ENCODE assay signal across 17 cellular contexts in the genomic region with DNA sequence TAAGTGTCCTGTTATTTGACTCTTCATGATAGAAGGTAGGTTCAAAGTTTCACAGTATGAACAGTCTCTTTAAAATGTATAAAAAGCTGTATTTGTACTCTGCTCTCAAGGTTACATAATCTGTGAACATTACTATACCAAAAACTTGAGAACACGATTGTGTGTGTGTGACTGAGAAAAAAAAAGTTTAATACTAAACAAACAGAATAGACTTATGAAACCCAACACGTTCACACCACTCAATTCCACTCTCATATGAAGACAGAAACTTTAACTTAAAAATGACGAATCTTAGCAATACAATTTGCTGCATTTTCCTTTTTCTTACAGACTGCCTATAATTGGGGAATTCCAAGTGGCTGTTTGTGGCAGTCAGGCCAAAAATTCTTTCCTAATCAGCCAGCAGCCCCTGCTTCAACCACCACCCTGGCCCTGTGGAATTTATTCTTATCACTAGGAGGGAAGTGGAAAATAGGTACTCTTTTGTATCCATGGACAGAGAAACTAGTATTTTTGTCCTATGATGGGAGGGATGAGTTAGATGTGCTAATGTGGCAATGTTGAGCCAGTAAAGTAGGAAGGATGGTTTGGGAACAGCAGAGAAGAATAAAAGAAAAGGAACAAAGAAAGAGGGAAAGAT. TPM values are rescaled to one million over a fixed set of nuclear protein-coding genes. Genes with fewer than 3 reads are reported as not detected.
DNase-seq lines count a peak whose midpoint lies in the region; ATAC-seq and TF ChIP-seq lines count a peak whose summit lies in the region.
"Had no signal": no experiment of that assay in that cellular context is flagged by ENCODE, and none has a peak within 500 bp of the region (broad histone marks: within the 10 kb centered on the region; RNA-seq: fewer than 3 reads in every experiment).

No MANE protein-coding gene starts in this region.

- intact Hi-C loops in natural killer cell (cut with micrococcal nuclease), result no loop called here

- peak overlapping the region in 1 of 2 donors; percentile 48 for H3K27ac Mint-ChIP-seq in natural killer cell treated with Interleukin-12 subunit alpha and Interleukin-12 subunit beta and Interleukin-15 and Interleukin-18, amount 100 ng/mL, for 72 hours
- no peak overlapping the region for H3K27ac Mint-ChIP-seq in natural killer cell
- H3K27ac Mint-ChIP-seq: GM23338 had no signal

- H3K4me3 ChIP-seq in neuronal stem cell (ENCODE audit: low read length in 2 of 2), result no peak overlapping the region
- H3K4me3 ChIP-seq: GM23338, smooth muscle cell, uterus had no signal

- no peak for ATAC-seq in natural killer cell treated with Interleukin-12 subunit alpha and Interleukin-12 subunit beta and Interleukin-15 and Interleukin-18, amount 100 ng/mL, for 72 hours
- no peak for ATAC-seq in natural killer cell
- ATAC-seq: esophagus mucosa, GM23338 had no signal

- no peak overlapping the region for H3K27ac ChIP-seq in neuronal stem cell (replicated peaks; ENCODE audit: low read length)
- H3K27ac ChIP-seq: parathyroid adenoma, uterus had no signal

- no peaks in the 10 kb centered on the region for H3K79me1 ChIP-seq in neuronal stem cell (ENCODE audit: low read depth, low read length)

- H2AK5ac ChIP-seq in neuronal stem cell (ENCODE audit: low read depth, low read length), result no peak overlapping the region

- no peak overlapping the region for H2BK120ac ChIP-seq in neuronal stem cell (ENCODE audit: low read depth, low read length)

- no peak overlapping the region for H3K4me2 ChIP-seq in neuronal stem cell (ENCODE audit: insufficient read depth, low read length, poor library complexity, severe bottlenecking)
- H3K4me2 ChIP-seq: GM23338, smooth muscle cell had no signal

- H3K4me1 ChIP-seq in neuronal stem cell (ENCODE audit: control insufficient read depth in 2 of 2, insufficient read depth in 1 of 2, low read depth in 1 of 2, low read length in 2 of 2), result no peaks in the 10 kb centered on the region
- H3K4me1 ChIP-seq: parathyroid adenoma, uterus had no signal

- DNase-seq in natural killer cell treated with Interleukin-12 subunit alpha and Interleukin-12 subunit beta and Interleukin-15 and Interleukin-18, amount 100 ng/mL, for 72 hours (ENCODE audit: low spot score), result no peak
- DNase-seq in natural killer cell, result no peak
- peak; percentile 30 for DNase-seq in OCI-M1 (lab: John Stamatoyannopoulos, UW)
- DNase-seq in islet precursor cell, result peak; percentile 66
- no peak for DNase-seq in neuronal stem cell (ENCODE audit: low spot score)
- DNase-seq in effector CD8-positive, alpha-beta T cell (lab: John Stamatoyannopoulos, UW), result no peak
- DNase-seq in activated CD8-positive, alpha-beta memory T cell treated with anti-CD3 and anti-CD28 coated beads, Interleukin-2, amount 50 U/mL, for 4 hours, result no peak
- no peak for DNase-seq in amygdala (lab: John Stamatoyannopoulos, UW)
- DNase-seq: activated CD4-positive, alpha-beta T cell treated with anti-CD3 and anti-CD28 coated beads for 48 hours; activated T-cell treated with anti-CD3 and anti-CD28 coated beads, Interleukin-2, amount 50 U/mL, for 48 hours; NCI-H1694 treated with DMSO at 0.1 percent for 48 hours; stimulated activated naive CD4-positive, alpha-beta T cell treated with Interleukin-2 at 50 U/mL for 16 hours; uterus had no signal

- peak overlapping the region; percentile 26 for H3K4me3 Mint-ChIP-seq in natural killer cell treated with Interleukin-12 subunit alpha and Interleukin-12 subunit beta and Interleukin-15 and Interleukin-18, amount 100 ng/mL, for 72 hours
- H3K4me3 Mint-ChIP-seq in natural killer cell, result no peak overlapping the region
- H3K4me3 Mint-ChIP-seq: GM23338 had no signal

- no peaks in the 10 kb centered on the region for H3K27me3 Mint-ChIP-seq in natural killer cell treated with Interleukin-12 subunit alpha and Interleukin-12 subunit beta and Interleukin-15 and Interleukin-18, amount 100 ng/mL, for 72 hours
- H3K27me3 Mint-ChIP-seq in natural killer cell (ENCODE audit: low read depth in 2 of 2), result no peaks in the 10 kb centered on the region

- H3K36me3 Mint-ChIP-seq in natural killer cell treated with Interleukin-12 subunit alpha and Interleukin-12 subunit beta and Interleukin-15 and Interleukin-18, amount 100 ng/mL, for 72 hours, result peaks cover 28% of the 10 kb centered on the region
- H3K36me3 Mint-ChIP-seq in natural killer cell, result peaks cover 8% of the 10 kb centered on the region

- no peak overlapping the region for H2BK15ac ChIP-seq in neuronal stem cell (ENCODE audit: low read length)

- H3K27me3 ChIP-seq in neuronal stem cell (ENCODE audit: control insufficient read depth in 3 of 3, insufficient read depth in 3 of 3, low read depth in 1 of 3, low read length in 3 of 3), result no peaks in the 10 kb centered on the region
- H3K27me3 ChIP-seq: uterus had no signal

- H3K14ac ChIP-seq in neuronal stem cell (ENCODE audit: low read length), result no peak overlapping the region

- H2BK12ac ChIP-seq in neuronal stem cell (ENCODE audit: low read length), result no peak overlapping the region

- H3K9me3 ChIP-seq in neuronal stem cell (replicated peaks in 1 of 2; ENCODE audit: control insufficient read depth in 2 of 2, insufficient read depth in 1 of 2, low read depth in 1 of 2, low read length in 2 of 2), result no peaks in the 10 kb centered on the region
- H3K9me3 ChIP-seq: uterus had no signal

- no peak overlapping the region for H2AFZ ChIP-seq in neuronal stem cell (ENCODE audit: low read length)
- H2AFZ ChIP-seq: GM23338, parathyroid adenoma had no signal

- no peak overlapping the region for H4K8ac ChIP-seq in neuronal stem cell (ENCODE audit: low read depth, low read length)

- H4K91ac ChIP-seq in neuronal stem cell (ENCODE audit: low read depth, low read length, poor library complexity), result no peak overlapping the region

- no peak overlapping the region for H3K9ac ChIP-seq in neuronal stem cell (ENCODE audit: low read depth, low read length, poor library complexity)
- H3K9ac ChIP-seq: parathyroid adenoma had no signal

- no peak overlapping the region for H3K23ac ChIP-seq in neuronal stem cell (ENCODE audit: low read depth, low read length, poor library complexity)

- no peaks in the 10 kb centered on the region for H3K9me3 Mint-ChIP-seq in natural killer cell treated with Interleukin-12 subunit alpha and Interleukin-12 subunit beta and Interleukin-15 and Interleukin-18, amount 100 ng/mL, for 72 hours
- no peaks in the 10 kb centered on the region for H3K9me3 Mint-ChIP-seq in natural killer cell
- H3K9me3 Mint-ChIP-seq: GM23338 had no signal

- H3K4me1 Mint-ChIP-seq in natural killer cell treated with Interleukin-12 subunit alpha and Interleukin-12 subunit beta and Interleukin-15 and Interleukin-18, amount 100 ng/mL, for 72 hours (ENCODE audit: low read depth in 2 of 2), result peaks cover 13 to 26% of the 10 kb centered on the region in 2 donors
- peaks cover 12 to 19% of the 10 kb centered on the region in 2 donors for H3K4me1 Mint-ChIP-seq in natural killer cell
- H3K4me1 Mint-ChIP-seq: GM23338 had no signal

- H3K36me3 ChIP-seq in neuronal stem cell (replicated peaks in 1 of 2; ENCODE audit: control insufficient read depth in 2 of 2, insufficient read depth in 2 of 2, low read length in 2 of 2), result peaks cover 0 to 35% of the 10 kb centered on the region in 2 donors
- H3K36me3 ChIP-seq: uterus had no signal

- H3K18ac ChIP-seq in neuronal stem cell (ENCODE audit: low read length), result no peak overlapping the region

- WGBS in neuronal stem cell (ENCODE audit: extremely low coverage in 2 of 2, insufficient read length in 2 of 2, insufficient replicate concordance in 1 of 2), 2 donors, result no CpG with 5 or more reads among the region's 3 CpGs

- TF ChIP-seq CTCF in natural killer cell (IDR thresholded peaks at IDR 0.05), result no peak

- H2BK5ac ChIP-seq in neuronal stem cell (ENCODE audit: low read length), result no peak overlapping the region

- no peak overlapping the region for H3K4ac ChIP-seq in neuronal stem cell (ENCODE audit: low read length)

RNA-seq across cellular contexts. Expression of a gene that starts 42.8 kb away (rescaled TPM):
- 10 to 100 TPM; 25.9 to 34.2 TPM for total RNA-seq in natural killer cell treated with Interleukin-12 subunit alpha and Interleukin-12 subunit beta and Interleukin-15 and Interleukin-18, amount 100 ng/mL, for 72 hours
- total RNA-seq in natural killer cell, result 10 to 100 TPM; 48.8 to 57.3 (median 53.3) TPM
- polyA plus RNA-seq in neuronal stem cell (2013, experiment 1 of 2), result 12.6 TPM
- polyA plus RNA-seq in neuronal stem cell (2013, experiment 2 of 2), result 12.5 TPM

Comparison
In these comparisons a context has a peak if more than half of its experiments do, and no peak if none do; other contexts are left out.
1. DNase-seq: peak in OCI-M1 (single experiment) and islet precursor cell (single experiment); none in natural killer cell treated with Interleukin-12 subunit alpha and Interleukin-12 subunit beta and Interleukin-15 and Interleukin-18, amount 100 ng/mL, for 72 hours (single experiment), natural killer cell (single experiment), neuronal stem cell (single experiment), effector CD8-positive, alpha-beta T cell (single experiment), activated CD8-positive, alpha-beta memory T cell treated with anti-CD3 and anti-CD28 coated beads, Interleukin-2, amount 50 U/mL, for 4 hours (single experiment) and amygdala (0 of 56).